Comparison of ENCODE assay signal across 21 cellular contexts in genomic region chr2:178877874-178878273, GRCh38.
"Had no signal": no experiment of that assay in that cellular context is flagged by ENCODE, and none has a peak within 500 bp of the region (broad histone marks: within the 10 kb centered on the region; RNA-seq: fewer than 3 reads in every experiment).

No MANE protein-coding gene starts in this region.

- DNase-seq: activated CD4-positive, alpha-beta memory T cell treated with anti-CD3 and anti-CD28 coated beads, Interleukin-2, amount 10 ng/mL, durations not matched to agents 7 days and 5 days; activated CD4-positive, alpha-beta T cell treated with anti-CD3 and anti-CD28 coated beads for 36 hours; activated CD4-positive, alpha-beta T cell treated with anti-CD3 and anti-CD28 coated beads, Interleukin-2, amount 50 U/mL, for 1 hour; activated gamma-delta T cell; activated naive CD4-positive, alpha-beta T cell treated with anti-CD3 and anti-CD28 coated beads for 36 hours; activated T-cell treated with anti-CD3 and anti-CD28 coated beads for 4 hours; activated T-cell treated with anti-CD3 and anti-CD28 coated beads, Interleukin-2, amount 50 U/mL, for 48 hours; caudate nucleus; Kasumi-1; NCI-H1092; NCI-H1417 treated with DMSO at 0.1 percent for 48 hours; NCI-H1694 treated with DMSO at 0.1 percent for 48 hours; NCI-H2029 treated with DMSO at 0.1 percent for 48 hours; NCI-H345; NCI-H510A; NCI-H526 treated with DMSO at 0.1 percent for 48 hours; NCI-H82; SHP77 treated with DMSO at 0.1 percent for 48 hours; T-helper 1 cell had no signal

- H3K27ac ChIP-seq: VCaP had no signal

- ATAC-seq: activated CD4-positive, alpha-beta T cell treated with anti-CD3 and anti-CD28 coated beads for 36 hours; activated T-helper 17 cell treated with anti-CD3 and anti-CD28 coated beads, Interleukin-2, amount 50 U/mL, for 72 hours had no signal
